In the genomic region with DNA sequence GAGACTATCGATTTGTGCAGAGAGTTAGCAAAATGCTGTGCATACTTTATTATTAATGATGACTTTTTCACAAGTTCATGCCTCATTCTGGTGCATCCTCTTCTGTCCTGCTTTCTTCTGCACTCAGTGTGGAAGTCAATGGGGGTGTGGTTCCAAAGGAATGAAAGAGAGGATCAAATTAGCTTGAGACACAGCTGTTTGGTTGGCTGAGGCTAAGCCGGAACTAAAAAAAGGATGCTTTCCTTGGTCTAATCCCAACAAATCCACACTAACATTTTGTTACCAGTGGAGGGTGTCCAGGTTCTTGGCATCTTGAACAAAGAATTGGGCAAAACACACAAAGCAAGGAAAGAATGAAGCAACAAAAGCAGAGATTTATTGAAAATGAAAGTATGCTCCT, we compare ENCODE assay signal across 28 cellular contexts.
"Had no signal": no experiment of that assay in that cellular context is flagged by ENCODE, and none has a peak within 500 bp of the region (broad histone marks: within the 10 kb centered on the region; RNA-seq: fewer than 3 reads in every experiment).

No MANE protein-coding gene starts in this region.

- H3K27ac ChIP-seq: colonic mucosa, foreskin keratinocyte, gastroesophageal sphincter, heart left ventricle, hepatocyte, left ventricle myocardium inferior, lower lobe of right lung, prostate gland, right atrium auricular region, transverse colon, upper lobe of right lung, vagina had no signal

- H3K27me3 ChIP-seq: colonic mucosa, foreskin keratinocyte, gastroesophageal sphincter, heart left ventricle, hepatocyte, right atrium auricular region, transverse colon, upper lobe of right lung, vagina had no signal

- H3K9me3 Mint-ChIP-seq: dendritic cell treated with granulocyte-macrophage colony-stimulating factor and Interleukin-4, amounts not matched to agents 40 ng/mL and 50 ng/mL, for 4 days; memory B cell; naive thymus-derived CD8-positive, alpha-beta T cell; stimulated activated naive B cell treated with anti-CD40 and anti-IgM and Interleukin-4, amounts not matched to agents 10 μg/mL and 1 μg/mL and 100 μg/mL, for 72 hours; stimulated activated naive CD8-positive, alpha-beta T cell treated with anti-CD3 and anti-CD28 coated beads, Interleukin-15, Interleukin-2, amounts not matched to agents 100 ng/mL and 50 ng/mL, for 24 hours had no signal

- DNase-seq: colonic mucosa; effector CD8-positive, alpha-beta T cell; endodermal cell; foreskin keratinocyte; heart left ventricle; kidney glomerular epithelial cell; left colon; left ventricle myocardium inferior; lower lobe of right lung; mucosa of descending colon; naive thymus-derived CD8-positive, alpha-beta T cell; nephron progenitor cell; nucleus accumbens; small intestine; stimulated activated CD4-positive, alpha-beta T cell treated with anti-CD3 and anti-CD28 coated beads, Interleukin-2, amount 100 ng/mL, for 48 hours; stimulated activated naive B cell treated with anti-CD40 and anti-IgM and Interleukin-4, amounts not matched to agents 10 μg/mL and 1 μg/mL and 100 μg/mL, for 72 hours; transverse colon; upper lobe of right lung had no signal

- H3K4me2 ChIP-seq: hepatocyte had no signal

- H2AFZ ChIP-seq: hepatocyte had no signal

- H3K36me3 ChIP-seq: colonic mucosa, gastroesophageal sphincter, heart left ventricle, left ventricle myocardium inferior, lower lobe of right lung, prostate gland, right atrium auricular region, transverse colon, upper lobe of right lung, vagina had no signal

- H3K9me3 ChIP-seq: colonic mucosa, gastroesophageal sphincter, heart left ventricle, left ventricle myocardium inferior, lower lobe of right lung, mucosa of descending colon, prostate gland, right atrium auricular region, transverse colon, upper lobe of right lung, vagina had no signal

- H3K79me2 ChIP-seq: hepatocyte had no signal

- H3K4me3 ChIP-seq: colonic mucosa, gastroesophageal sphincter, heart left ventricle, hepatocyte, left ventricle myocardium inferior, lower lobe of right lung, mucosa of descending colon, prostate gland, right atrium auricular region, transverse colon, upper lobe of right lung, vagina had no signal

- H3K4me3 Mint-ChIP-seq: dendritic cell treated with granulocyte-macrophage colony-stimulating factor and Interleukin-4, amounts not matched to agents 40 ng/mL and 50 ng/mL, for 4 days; endodermal cell; memory B cell; mesothelial cell of epicardium; naive thymus-derived CD8-positive, alpha-beta T cell; nephron progenitor cell; stimulated activated naive B cell treated with anti-CD40 and anti-IgM and Interleukin-4, amounts not matched to agents 10 μg/mL and 1 μg/mL and 100 μg/mL, for 72 hours; stimulated activated naive CD8-positive, alpha-beta T cell treated with anti-CD3 and anti-CD28 coated beads, Interleukin-15, Interleukin-2, amounts not matched to agents 100 ng/mL and 50 ng/mL, for 24 hours had no signal

- H3K4me1 Mint-ChIP-seq: memory B cell; stimulated activated naive B cell treated with anti-CD40 and anti-IgM and Interleukin-4, amounts not matched to agents 10 μg/mL and 1 μg/mL and 100 μg/mL, for 72 hours had no signal

- H3K27ac Mint-ChIP-seq: dendritic cell treated with granulocyte-macrophage colony-stimulating factor and Interleukin-4, amounts not matched to agents 40 ng/mL and 50 ng/mL, for 4 days; endodermal cell; memory B cell; mesothelial cell of epicardium; nephron progenitor cell; stimulated activated naive B cell treated with anti-CD40 and anti-IgM and Interleukin-4, amounts not matched to agents 10 μg/mL and 1 μg/mL and 100 μg/mL, for 72 hours had no signal

- H3K4me1 ChIP-seq: colonic mucosa, prostate gland, right atrium auricular region, upper lobe of right lung, vagina had no signal

- H3K36me3 Mint-ChIP-seq: memory B cell; mesothelial cell of epicardium; naive thymus-derived CD8-positive, alpha-beta T cell; stimulated activated naive B cell treated with anti-CD40 and anti-IgM and Interleukin-4, amounts not matched to agents 10 μg/mL and 1 μg/mL and 100 μg/mL, for 72 hours had no signal

- ATAC-seq: esophagus mucosa; gastroesophageal sphincter; heart left ventricle; left colon; lower lobe of right lung; mucosa of descending colon; naive thymus-derived CD8-positive, alpha-beta T cell; stimulated activated naive B cell treated with anti-CD40 and anti-IgM and Interleukin-4, amounts not matched to agents 10 μg/mL and 1 μg/mL and 100 μg/mL, for 72 hours; upper lobe of right lung had no signal
